ENCODE assay signal across 8 cellular contexts in the genomic region with DNA sequence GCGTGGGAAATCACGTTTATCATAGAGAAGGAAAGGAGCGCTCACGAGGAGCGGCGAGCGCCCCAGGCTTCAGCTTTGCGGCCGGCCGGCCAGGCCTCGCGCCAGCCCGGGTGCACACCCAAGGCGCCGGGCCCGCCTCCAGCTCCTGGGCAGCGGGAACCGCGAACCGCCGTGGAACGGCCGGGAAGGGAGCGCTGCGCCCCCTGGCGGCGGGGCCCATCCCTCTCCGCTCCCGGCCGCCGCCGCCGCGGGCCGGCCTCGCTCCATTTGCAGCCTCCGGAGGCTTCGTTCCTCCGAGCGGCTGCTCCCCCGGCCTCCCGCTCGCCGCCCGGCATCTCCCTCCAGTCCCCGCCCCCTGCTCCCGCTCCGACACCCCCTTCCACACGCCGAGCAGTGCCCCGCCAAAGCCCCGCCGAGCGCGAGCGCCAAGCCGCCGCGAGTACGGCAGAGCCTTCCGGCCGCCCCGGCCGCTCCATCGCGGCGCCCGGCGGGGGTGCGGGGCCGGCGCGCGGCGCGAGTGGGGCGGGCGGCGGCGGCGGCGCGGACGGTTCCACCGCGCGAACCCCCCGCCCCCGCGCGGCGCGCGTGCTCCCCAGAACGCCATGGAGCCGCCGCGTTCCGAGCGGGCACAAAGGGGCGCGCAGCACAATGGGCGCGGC. TPM values are rescaled to one million over a fixed set of nuclear protein-coding genes. Genes with fewer than 3 reads are reported as not detected.
DNase-seq lines count a peak whose midpoint lies in the region; ATAC-seq and TF ChIP-seq lines count a peak whose summit lies in the region.

No MANE protein-coding gene starts in this region.

- ATAC-seq in GM21825 (IDR thresholded peaks at IDR 0.05; ENCODE audit: unreplicated experiment) = peak; percentile 64
- peak; percentile 99 for ATAC-seq in omental fat pad (ENCODE audit: low FRiP score)

- DNase-seq in Kasumi-1 (lab: John Stamatoyannopoulos, UW) = peak; percentile 55 to 63
- peak; percentile 78 for DNase-seq in SK-MEL-5 (ENCODE audit: low read depth, low spot score)
- peak; percentile 72 for DNase-seq in activated naive CD4-positive, alpha-beta T cell treated with anti-CD3 and anti-CD28 coated beads, Interleukin-2, amount 50 U/mL, for 16 hours
- DNase-seq in globus pallidus (ENCODE audit: low spot score) = peak; percentile 86
- peak; percentile 43 for DNase-seq in omental fat pad (ENCODE audit: low spot score)

- TF ChIP-seq CTCF in omental fat pad (IDR thresholded peaks at IDR 0.05) = peak in 2 of 3 donors; percentile 94 to 95

- H3K4me3 ChIP-seq in thymus (ENCODE audit: low read length) = peak overlapping the region; percentile 90

- peak overlapping the region; percentile 65 for H3K27ac ChIP-seq in thymus (ENCODE audit: low read depth)

- H3K36me3 ChIP-seq in ES-I3 (ENCODE audit: insufficient read depth, low read length) = no peaks in the 10 kb centered on the region
- H3K36me3 ChIP-seq in thymus (ENCODE audit: control insufficient read depth, insufficient read depth) = no peaks in the 10 kb centered on the region

- peaks cover 19% of the 10 kb centered on the region for H3K4me1 ChIP-seq in ES-I3 (ENCODE audit: insufficient read depth, low read length)
- peaks cover 11% of the 10 kb centered on the region for H3K4me1 ChIP-seq in thymus (ENCODE audit: control insufficient read depth, insufficient read depth, low read length)

- under 1% methylated on average over 104 of the region's 104 CpGs for WGBS in thymus

- no peaks in the 10 kb centered on the region for H3K27me3 ChIP-seq in thymus (ENCODE audit: control insufficient read depth, insufficient read depth)

- H3K9me3 ChIP-seq in ES-I3 (ENCODE audit: control insufficient read depth, insufficient read depth, low read length) (no peaks in the 10 kb centered on the region), thymus (ENCODE audit: control insufficient read depth) (no peaks in the 10 kb centered on the region)

- peak overlapping the region; percentile 87 for H3K9ac ChIP-seq in ES-I3 (ENCODE audit: low read depth, low read length)

- in situ Hi-C loops in SK-MEL-5 (cut with HindIII; ENCODE audit: low pct_unique_long_range_greater_than_20kb, low sequenced_read_pairs) = no loop called here

RNA-seq across cellular contexts. Expression of gene BEND3, which starts 1.0 kb away (rescaled TPM):
- 3.1 TPM in 2 replicates for total RNA-seq in SK-MEL-5 (2014; rRNA removed; shearing (Covaris generic))
- 3.9 and 6.0 TPM in 2 replicates for polyA plus RNA-seq in SK-MEL-5 (2015; cell fraction: cytosol; rRNA removed)
- 2.0 and 3.4 TPM in 2 replicates for polyA plus RNA-seq in SK-MEL-5 (2015; cell fraction: nucleus; rRNA removed)
- total RNA-seq in omental fat pad = 1 to 10 TPM; 1.3 to 8.5 (median 1.7) TPM
- 1.7 TPM for polyA plus RNA-seq in thymus

Comparison
In these comparisons a context has a peak if more than half of its experiments do, and no peak if none do; other contexts are left out.
1. Peak in every context shown above with its lines: DNase-seq, ATAC-seq, H3K4me3 ChIP-seq and H3K27ac ChIP-seq.